ENCODE assay signal across 21 cellular contexts in genomic region chr12:92890601-92891106, GRCh38.
"Had no signal": no experiment of that assay in that cellular context is flagged by ENCODE, and none has a peak within 500 bp of the region (broad histone marks: within the 10 kb centered on the region; RNA-seq: fewer than 3 reads in every experiment).

No MANE protein-coding gene starts in this region.

- H3K4me3 ChIP-seq: esophagus muscularis mucosa, hepatocyte, lung, mucosa of descending colon, ovary, right atrium auricular region, testis, tibial nerve, upper lobe of right lung, vagina had no signal

- H3K9me3 Mint-ChIP-seq: dendritic cell treated with granulocyte-macrophage colony-stimulating factor and Interleukin-4, amounts not matched to agents 40 ng/mL and 50 ng/mL, for 4 days; effector memory CD8-positive, alpha-beta T cell; naive thymus-derived CD8-positive, alpha-beta T cell; neural crest cell had no signal

- H3K4me3 Mint-ChIP-seq: dendritic cell treated with granulocyte-macrophage colony-stimulating factor and Interleukin-4, amounts not matched to agents 40 ng/mL and 50 ng/mL, for 4 days; effector memory CD8-positive, alpha-beta T cell; naive thymus-derived CD8-positive, alpha-beta T cell; neural crest cell had no signal

- H3K27me3 Mint-ChIP-seq: dendritic cell treated with granulocyte-macrophage colony-stimulating factor and Interleukin-4, amounts not matched to agents 40 ng/mL and 50 ng/mL, for 4 days; effector memory CD8-positive, alpha-beta T cell; naive thymus-derived CD8-positive, alpha-beta T cell had no signal

- ATAC-seq: effector memory CD8-positive, alpha-beta T cell; foreskin keratinocyte; left colon; left ventricle myocardium superior; mucosa of descending colon; naive thymus-derived CD8-positive, alpha-beta T cell; stimulated activated naive CD8-positive, alpha-beta T cell treated with anti-CD3 and anti-CD28 coated beads, Interleukin-15, Interleukin-2, amounts not matched to agents 100 U/mL and 50 U/mL, for 24 hours; upper lobe of right lung had no signal

- DNase-seq: effector memory CD8-positive, alpha-beta T cell; foreskin keratinocyte; left colon; left ventricle myocardium superior; mucosa of descending colon; naive thymus-derived CD8-positive, alpha-beta T cell; ovary; small intestine; stimulated activated CD4-positive, alpha-beta T cell treated with anti-CD3 and anti-CD28 coated beads, Interleukin-12 subunit alpha, Interleukin-12 subunit beta, amount 100 ng/mL, for 4 hours; stimulated activated naive CD8-positive, alpha-beta T cell treated with anti-CD3 and anti-CD28 coated beads, Interleukin-15, Interleukin-2, amounts not matched to agents 100 U/mL and 50 U/mL, for 24 hours; testis; upper lobe of right lung had no signal

- H3K9me3 ChIP-seq: esophagus muscularis mucosa, mucosa of descending colon, ovary, right atrium auricular region, testis, tibial nerve, upper lobe of right lung, vagina had no signal

- H3K27ac ChIP-seq: epithelial cell of prostate, esophagus muscularis mucosa, foreskin keratinocyte, hepatocyte, ovary, right atrium auricular region, testis, tibial nerve, upper lobe of right lung, vagina had no signal

- H3K36me3 ChIP-seq: ovary, right atrium auricular region had no signal

- H3K27me3 ChIP-seq: esophagus muscularis mucosa, foreskin keratinocyte, hepatocyte, ovary, right atrium auricular region, testis, tibial nerve, upper lobe of right lung, vagina had no signal

- H3K4me1 ChIP-seq: right atrium auricular region, testis had no signal
